ENCODE assay signal across 8 cellular contexts in the genomic region with DNA sequence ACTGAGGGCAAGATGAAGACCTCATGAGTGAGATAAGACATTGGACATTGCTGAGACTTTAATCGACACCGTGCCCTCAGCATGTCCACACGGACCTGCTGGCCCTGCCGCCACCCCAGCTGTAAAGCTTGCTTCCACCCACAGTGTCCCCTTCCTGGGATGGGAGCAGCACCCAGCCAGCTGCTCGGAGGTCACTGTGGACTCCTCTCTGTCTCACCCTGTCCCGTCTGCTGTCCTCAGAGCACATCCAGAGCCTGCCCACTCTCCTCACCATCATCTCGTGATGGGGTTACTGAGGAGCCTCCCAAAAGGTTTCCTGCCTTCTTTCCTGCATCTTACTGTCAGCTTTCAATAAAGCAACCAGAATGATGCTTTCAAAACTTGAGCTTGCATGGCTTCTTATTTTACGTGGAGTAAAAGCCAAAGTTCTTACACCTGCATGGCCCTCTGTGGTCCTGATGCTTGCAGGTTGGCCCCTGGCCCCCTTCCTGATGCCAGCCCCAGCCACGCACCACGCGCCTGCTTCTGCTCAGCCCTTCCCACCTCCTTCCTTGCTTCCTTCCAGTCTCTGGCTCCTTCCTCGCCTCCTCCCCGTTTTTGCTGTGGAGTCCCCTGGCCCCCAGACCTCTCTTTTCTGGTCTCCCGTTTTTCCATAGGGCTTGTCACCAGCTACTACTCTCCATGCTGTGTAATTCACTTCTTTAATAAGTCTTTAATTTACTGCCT.
DNase-seq lines count a peak whose midpoint lies in the region; ATAC-seq and TF ChIP-seq lines count a peak whose summit lies in the region.

No MANE protein-coding gene starts in this region.

- H3K36me3 Mint-ChIP-seq in activated naive CD4-positive, alpha-beta T cell treated with anti-CD3 and anti-CD28 coated beads, Interleukin-2, amount 10 ng/mL, durations not matched to agents 7 days and 5 days, result peaks cover 63% of the 10 kb centered on the region
- H3K36me3 Mint-ChIP-seq in activated CD8-positive, alpha-beta T cell treated with anti-CD3 and anti-CD28 coated beads for 36 hours (ENCODE audit: low read depth), result peaks cover 44% of the 10 kb centered on the region
- peaks cover 14% of the 10 kb centered on the region for H3K36me3 Mint-ChIP-seq in endodermal cell (ENCODE audit: low read depth)

- no peak for TF ChIP-seq POLR2A in testis (IDR thresholded peaks at IDR 0.05)

- ATAC-seq in activated CD8-positive, alpha-beta T cell treated with anti-CD3 and anti-CD28 coated beads for 36 hours, result no peak
- ATAC-seq in lower lobe of right lung, result no peak
- ATAC-seq in GM19324 (IDR thresholded peaks at IDR 0.05; ENCODE audit: low FRiP score, unreplicated experiment), result no peak

- H3K27ac Mint-ChIP-seq in activated naive CD4-positive, alpha-beta T cell treated with anti-CD3 and anti-CD28 coated beads, Interleukin-2, amount 10 ng/mL, durations not matched to agents 7 days and 5 days, result peak overlapping the region; percentile 98
- peak overlapping the region; percentile 82 for H3K27ac Mint-ChIP-seq in activated CD8-positive, alpha-beta T cell treated with anti-CD3 and anti-CD28 coated beads for 36 hours
- H3K27ac Mint-ChIP-seq in endodermal cell, result no peak overlapping the region

- 84 to 85% methylated on average over 14 of the region's 14 CpGs for WGBS in testis, 2 donors
- WGBS in endodermal cell (ENCODE audit: insufficient coverage in 1 of 2, insufficient read length in 1 of 2), 2 experiments, result 91 to 95% methylated on average over 12 to 14 of the region's 14 CpGs

- peaks cover 94% of the 10 kb centered on the region for H3K4me1 Mint-ChIP-seq in activated naive CD4-positive, alpha-beta T cell treated with anti-CD3 and anti-CD28 coated beads, Interleukin-2, amount 10 ng/mL, durations not matched to agents 7 days and 5 days
- peaks cover 85% of the 10 kb centered on the region for H3K4me1 Mint-ChIP-seq in activated CD8-positive, alpha-beta T cell treated with anti-CD3 and anti-CD28 coated beads for 36 hours (ENCODE audit: low read depth)
- peaks cover 47% of the 10 kb centered on the region for H3K4me1 Mint-ChIP-seq in endodermal cell

- H3K27me3 ChIP-seq in lower lobe of right lung (ENCODE audit: low read depth) (no peaks in the 10 kb centered on the region), testis (no peaks in the 10 kb centered on the region), endodermal cell (ENCODE audit: control insufficient read depth, insufficient read depth, low read length, poor library complexity, severe bottlenecking) (no peaks in the 10 kb centered on the region), SJCRH30 (no peaks in the 10 kb centered on the region)

- CTCF ChIA-PET in activated naive CD4-positive, alpha-beta T cell treated with anti-CD3 and anti-CD28 coated beads, Interleukin-2, amount 10 ng/mL, durations not matched to agents 7 days and 5 days (lab: Charles Lee), result interaction anchor here (1.4 to 6.9 kb wide), 3 partner anchors 17 to 22 kb away, joined by 16 to 31 read pairs (median 23); no protein-coding TSS in a partner anchor
- CTCF ChIA-PET in activated CD8-positive, alpha-beta T cell treated with anti-CD3 and anti-CD28 coated beads for 36 hours (lab: Charles Lee), result interaction anchor here (1.1 to 15.4 kb wide), 4 partner anchors 8 to 22 kb away, joined by 3 to 183 read pairs (median 16); no protein-coding TSS in a partner anchor

- DNase-seq in activated naive CD4-positive, alpha-beta T cell treated with anti-CD3 and anti-CD28 coated beads, Interleukin-2, amount 10 ng/mL, durations not matched to agents 7 days and 5 days, result no peak
- DNase-seq in activated naive CD4-positive, alpha-beta T cell treated with anti-CD3 and anti-CD28 coated beads, Interleukin-2, amount 50 U/mL, for 16 hours, result no peak
- DNase-seq in activated CD8-positive, alpha-beta T cell treated with anti-CD3 and anti-CD28 coated beads for 36 hours, result no peak
- DNase-seq in lower lobe of right lung (no peak), testis (peak; percentile 10), endodermal cell (no peak), SJCRH30 (no peak)

- H3K27me3 Mint-ChIP-seq in activated naive CD4-positive, alpha-beta T cell treated with anti-CD3 and anti-CD28 coated beads, Interleukin-2, amount 10 ng/mL, durations not matched to agents 7 days and 5 days, result no peaks in the 10 kb centered on the region
- no peaks in the 10 kb centered on the region for H3K27me3 Mint-ChIP-seq in activated CD8-positive, alpha-beta T cell treated with anti-CD3 and anti-CD28 coated beads for 36 hours
- no peaks in the 10 kb centered on the region for H3K27me3 Mint-ChIP-seq in endodermal cell (ENCODE audit: insufficient read depth)

- H3K4me3 Mint-ChIP-seq in activated naive CD4-positive, alpha-beta T cell treated with anti-CD3 and anti-CD28 coated beads, Interleukin-2, amount 10 ng/mL, durations not matched to agents 7 days and 5 days, result peak overlapping the region; percentile 83
- H3K4me3 Mint-ChIP-seq in activated CD8-positive, alpha-beta T cell treated with anti-CD3 and anti-CD28 coated beads for 36 hours, result peak overlapping the region; percentile 34
- no peak overlapping the region for H3K4me3 Mint-ChIP-seq in endodermal cell

- TF ChIP-seq CTCF in activated CD8-positive, alpha-beta T cell treated with anti-CD3 and anti-CD28 coated beads for 36 hours (IDR thresholded peaks at IDR 0.05), result no peak
- no peak for TF ChIP-seq CTCF in lower lobe of right lung (IDR thresholded peaks at IDR 0.05)
- no peak for TF ChIP-seq CTCF in testis (IDR thresholded peaks at IDR 0.05)
- TF ChIP-seq CTCF in endodermal cell (conservative IDR thresholded peaks at IDR 0.05), result no peak

- H3K9ac ChIP-seq in endodermal cell (ENCODE audit: extremely low read depth, low read length, poor library complexity, severe bottlenecking), result no peak overlapping the region

- H3K36me3 ChIP-seq in lower lobe of right lung (peaks cover 6% of the 10 kb centered on the region), testis (ENCODE audit: low read depth, missing control alignments) (no peaks in the 10 kb centered on the region), endodermal cell (ENCODE audit: control insufficient read depth, insufficient read depth, low read length) (no peaks in the 10 kb centered on the region), SJCRH30 (peaks cover 3% of the 10 kb centered on the region)

- H3K4me1 ChIP-seq in lower lobe of right lung (peaks cover 47% of the 10 kb centered on the region), testis (peaks cover 18% of the 10 kb centered on the region), endodermal cell (ENCODE audit: control insufficient read depth, insufficient read depth, low read length) (peaks cover 11% of the 10 kb centered on the region), SJCRH30 (peaks cover 7% of the 10 kb centered on the region)

- POLR2A ChIA-PET in activated CD8-positive, alpha-beta T cell treated with anti-CD3 and anti-CD28 coated beads for 36 hours (lab: Charles Lee), result interaction anchor here (1.0 to 2.8 kb wide), 6 partner anchors 8 to 361 kb away, joined by 4 to 11 read pairs (median 4); no protein-coding TSS in a partner anchor

- H3K9me3 ChIP-seq in lower lobe of right lung, result no peaks in the 10 kb centered on the region
- H3K9me3 ChIP-seq in testis, result no peaks in the 10 kb centered on the region
- H3K9me3 ChIP-seq in endodermal cell (ENCODE audit: control insufficient read depth, low read length), result peaks cover 1% of the 10 kb centered on the region
- no peaks in the 10 kb centered on the region for H3K9me3 ChIP-seq in SJCRH30 (replicated peaks)

- H3K9me3 Mint-ChIP-seq in activated naive CD4-positive, alpha-beta T cell treated with anti-CD3 and anti-CD28 coated beads, Interleukin-2, amount 10 ng/mL, durations not matched to agents 7 days and 5 days, result peaks cover 3% of the 10 kb centered on the region
- H3K9me3 Mint-ChIP-seq in activated CD8-positive, alpha-beta T cell treated with anti-CD3 and anti-CD28 coated beads for 36 hours, result peaks cover 6% of the 10 kb centered on the region
- H3K9me3 Mint-ChIP-seq in endodermal cell, result peaks cover 4% of the 10 kb centered on the region

- H3K4me3 ChIP-seq in lower lobe of right lung (no peak overlapping the region), testis (no peak overlapping the region), endodermal cell (ENCODE audit: low read length) (no peak overlapping the region), SJCRH30 (no peak overlapping the region)

- H3K27ac ChIP-seq in lower lobe of right lung, result peak overlapping the region; percentile 79
- H3K27ac ChIP-seq in testis, result no peak overlapping the region
- no peak overlapping the region for H3K27ac ChIP-seq in endodermal cell (ENCODE audit: low read depth, low read length)
- H3K27ac ChIP-seq in SJCRH30, result no peak overlapping the region

- intact Hi-C loops in activated CD8-positive, alpha-beta T cell treated with anti-CD3 and anti-CD28 coated beads for 36 hours (cut with micrococcal nuclease), result no loop called here
- intact Hi-C loops in lower lobe of right lung (cut with DNase I), result no loop called here
- intact Hi-C loops in testis (cut with DNase I; ENCODE audit: low total_unique reads), result no loop called here
